In the genomic region with DNA sequence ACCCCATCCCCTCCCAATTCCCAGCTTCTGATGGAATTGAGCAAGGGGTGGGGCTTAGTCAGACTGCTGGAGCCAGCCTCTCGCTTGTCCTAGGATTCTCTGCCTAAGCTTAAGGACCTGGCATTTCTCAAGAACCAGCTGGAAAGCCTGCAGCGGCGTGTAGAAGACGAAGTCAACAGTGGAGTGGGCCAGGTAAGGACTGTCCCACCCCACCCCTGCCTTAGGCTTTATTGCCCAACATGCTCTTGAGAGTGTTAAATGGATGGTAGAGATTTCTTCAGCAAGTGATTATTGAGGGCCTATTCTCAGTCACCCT, we compare ENCODE assay signal across 8 cellular contexts. TPM values are rescaled to one million over a fixed set of nuclear protein-coding genes. Genes with fewer than 3 reads are reported as not detected.
DNase-seq lines count a peak whose midpoint lies in the region; ATAC-seq and TF ChIP-seq lines count a peak whose summit lies in the region.

No MANE protein-coding gene starts in this region.

- peak; percentile 50 for DNase-seq in activated CD8-positive, alpha-beta memory T cell treated with anti-CD3 and anti-CD28 coated beads, Interleukin-2, amount 50 U/mL, for 48 hours
- no peak for DNase-seq in activated CD8-positive, alpha-beta memory T cell treated with anti-CD3 and anti-CD28 coated beads, Interleukin-2, amount 50 U/mL, for 4 hours
- DNase-seq in activated T-helper 1 cell treated with anti-CD3 and anti-CD28 coated beads, Interleukin-12 subunit alpha, Interleukin-12 subunit beta, Interleukin-2, Interleukin-4 antibody, amounts not matched to agents 30 ng/mL and 10 ng/mL and 1 ng/mL, durations not matched to agents 14 hours and 24 hours and 36 hours (ENCODE audit: low spot score), result no peak
- DNase-seq in suprapubic skin (ENCODE audit: low spot score in 2 of 2) (peak in 1 of 2 donors; percentile 73), NCI-H2081 treated with DMSO at 0.1 percent for 48 hours (lab: John Stamatoyannopoulos, UW) (no peak)

- H3K27me3 Mint-ChIP-seq in activated T-helper 1 cell treated with anti-CD3 and anti-CD28 coated beads, Interleukin-12 subunit alpha, Interleukin-12 subunit beta, Interleukin-2, Interleukin-4 antibody, amounts not matched to agents 30 ng/mL and 10 ng/mL and 1 ng/mL, durations not matched to agents 14 hours and 24 hours and 36 hours (ENCODE audit: insufficient read depth), result no peaks in the 10 kb centered on the region

- H3K36me3 Mint-ChIP-seq in activated T-helper 1 cell treated with anti-CD3 and anti-CD28 coated beads, Interleukin-12 subunit alpha, Interleukin-12 subunit beta, Interleukin-2, Interleukin-4 antibody, amounts not matched to agents 30 ng/mL and 10 ng/mL and 1 ng/mL, durations not matched to agents 14 hours and 24 hours and 36 hours (ENCODE audit: low read depth), result peaks cover 33% of the 10 kb centered on the region

- TF ChIP-seq POLR2A in suprapubic skin (IDR thresholded peaks at IDR 0.05), result no peak

- H3K27me3 ChIP-seq in iPS-18a (ENCODE audit: control insufficient read depth, insufficient read depth, low read length), result no peaks in the 10 kb centered on the region
- no peaks in the 10 kb centered on the region for H3K27me3 ChIP-seq in suprapubic skin

- H3K27ac ChIP-seq in iPS-18a (ENCODE audit: low read length) (no peak overlapping the region), suprapubic skin (peak overlapping the region; percentile 88)

- H3K27ac Mint-ChIP-seq in activated T-helper 1 cell treated with anti-CD3 and anti-CD28 coated beads, Interleukin-12 subunit alpha, Interleukin-12 subunit beta, Interleukin-2, Interleukin-4 antibody, amounts not matched to agents 30 ng/mL and 10 ng/mL and 1 ng/mL, durations not matched to agents 14 hours and 24 hours and 36 hours, result peak overlapping the region; percentile 96

- peak overlapping the region; percentile 83 for H3K9ac ChIP-seq in iPS-18a (ENCODE audit: low read length)

- H3K4me3 Mint-ChIP-seq in activated T-helper 1 cell treated with anti-CD3 and anti-CD28 coated beads, Interleukin-12 subunit alpha, Interleukin-12 subunit beta, Interleukin-2, Interleukin-4 antibody, amounts not matched to agents 30 ng/mL and 10 ng/mL and 1 ng/mL, durations not matched to agents 14 hours and 24 hours and 36 hours, result peak overlapping the region; percentile 95

- H3K4me3 ChIP-seq in iPS-18a (ENCODE audit: low read length) (peak overlapping the region; percentile 90), suprapubic skin (peak overlapping the region; percentile 86)

- H3K9me3 Mint-ChIP-seq in activated T-helper 1 cell treated with anti-CD3 and anti-CD28 coated beads, Interleukin-12 subunit alpha, Interleukin-12 subunit beta, Interleukin-2, Interleukin-4 antibody, amounts not matched to agents 30 ng/mL and 10 ng/mL and 1 ng/mL, durations not matched to agents 14 hours and 24 hours and 36 hours, result no peaks in the 10 kb centered on the region

- intact Hi-C loops in activated T-helper 1 cell treated with anti-CD3 and anti-CD28 coated beads, Interleukin-12 subunit alpha, Interleukin-12 subunit beta, Interleukin-2, Interleukin-4 antibody, amounts not matched to agents 30 ng/mL and 10 ng/mL and 1 ng/mL, durations not matched to agents 14 hours and 24 hours and 36 hours (cut with micrococcal nuclease), result loop anchor here (1.0 to 10.0 kb wide), 4 partner anchors 8 to 1049 kb away; a partner anchor contains a TSS

- H3K36me3 ChIP-seq in iPS-18a (ENCODE audit: control insufficient read depth, low read depth, low read length) (peaks cover 18% of the 10 kb centered on the region), suprapubic skin (peaks cover 41% of the 10 kb centered on the region)

- peaks cover 65% of the 10 kb centered on the region for H3K4me1 Mint-ChIP-seq in activated T-helper 1 cell treated with anti-CD3 and anti-CD28 coated beads, Interleukin-12 subunit alpha, Interleukin-12 subunit beta, Interleukin-2, Interleukin-4 antibody, amounts not matched to agents 30 ng/mL and 10 ng/mL and 1 ng/mL, durations not matched to agents 14 hours and 24 hours and 36 hours (ENCODE audit: low read depth)

- H3K4me1 ChIP-seq in iPS-18a (ENCODE audit: control insufficient read depth, low read depth, low read length) (peaks cover 5% of the 10 kb centered on the region), suprapubic skin (peaks cover 54% of the 10 kb centered on the region)

- H3K9me3 ChIP-seq in iPS-18a (ENCODE audit: control insufficient read depth, low read depth, low read length), result no peaks in the 10 kb centered on the region
- H3K9me3 ChIP-seq in suprapubic skin, result no peaks in the 10 kb centered on the region

- no peak for TF ChIP-seq CTCF in suprapubic skin (IDR thresholded peaks at IDR 0.05)

- ATAC-seq in GM21619 (IDR thresholded peaks at IDR 0.05; ENCODE audit: unreplicated experiment), result no peak
- ATAC-seq in HG02973 (IDR thresholded peaks at IDR 0.05; ENCODE audit: unreplicated experiment), result no peak

- no peak for TF ChIP-seq EP300 in suprapubic skin (IDR thresholded peaks at IDR 0.05)

- WGBS in suprapubic skin, result 68% methylated on average over 4 of the region's 4 CpGs

RNA-seq across cellular contexts. Expression of a gene that starts 1.1 kb away (rescaled TPM):
- total RNA-seq in activated T-helper 1 cell treated with anti-CD3 and anti-CD28 coated beads, Interleukin-12 subunit alpha, Interleukin-12 subunit beta, Interleukin-2, Interleukin-4 antibody, amounts not matched to agents 30 ng/mL and 10 ng/mL and 1 ng/mL, durations not matched to agents 14 hours and 24 hours and 36 hours, result 94.3 and 107 TPM in 2 replicates
- 10 to 100 TPM; 30.7 to 85.0 (median 63.1) TPM for total RNA-seq in suprapubic skin

RNA-seq across cellular contexts. Expression of a gene that starts 1.3 kb away (rescaled TPM):
- total RNA-seq in activated T-helper 1 cell treated with anti-CD3 and anti-CD28 coated beads, Interleukin-12 subunit alpha, Interleukin-12 subunit beta, Interleukin-2, Interleukin-4 antibody, amounts not matched to agents 30 ng/mL and 10 ng/mL and 1 ng/mL, durations not matched to agents 14 hours and 24 hours and 36 hours, result 17.2 and 21.2 TPM in 2 replicates
- 10 to 100 TPM; 14.5 to 57.9 (median 27.3) TPM for total RNA-seq in suprapubic skin

RNA-seq across cellular contexts. Expression of a gene that starts 8.5 kb away (rescaled TPM):
- total RNA-seq in activated T-helper 1 cell treated with anti-CD3 and anti-CD28 coated beads, Interleukin-12 subunit alpha, Interleukin-12 subunit beta, Interleukin-2, Interleukin-4 antibody, amounts not matched to agents 30 ng/mL and 10 ng/mL and 1 ng/mL, durations not matched to agents 14 hours and 24 hours and 36 hours, result 55.6 and 59.2 TPM in 2 replicates
- 10 to 100 TPM; 15.8 to 27.7 (median 17.6) TPM for total RNA-seq in suprapubic skin

RNA-seq across cellular contexts. Expression of a gene that starts 18.3 kb away (rescaled TPM):
- total RNA-seq in activated T-helper 1 cell treated with anti-CD3 and anti-CD28 coated beads, Interleukin-12 subunit alpha, Interleukin-12 subunit beta, Interleukin-2, Interleukin-4 antibody, amounts not matched to agents 30 ng/mL and 10 ng/mL and 1 ng/mL, durations not matched to agents 14 hours and 24 hours and 36 hours, result 12.7 and 16.1 TPM in 2 replicates
- total RNA-seq in suprapubic skin, result 10 to 100 TPM; 19.2 to 46.1 (median 30.3) TPM
